7 cellular contexts compared by ENCODE assay signal in genomic region chr22:48523091-48523490, GRCh38.
"Had no signal": no experiment of that assay in that cellular context is flagged by ENCODE, and none has a peak within 500 bp of the region (broad histone marks: within the 10 kb centered on the region; RNA-seq: fewer than 3 reads in every experiment).

No MANE protein-coding gene starts in this region.

- H3K4me1 ChIP-seq: HAP-1 had no signal

- H3K4me2 ChIP-seq: GM23338 had no signal

- H2AFZ ChIP-seq: GM23338 had no signal

- H3K4me3 ChIP-seq: GM23338, HAP-1, K562 had no signal

- H3K9me3 ChIP-seq: HAP-1 had no signal

- H3K36me3 ChIP-seq: HAP-1 had no signal

- DNase-seq: H7, IMR-90, KG1 had no signal

- ATAC-seq: GM23338, HCT116, K562 had no signal
